19 cellular contexts compared by ENCODE assay signal in the genomic region with DNA sequence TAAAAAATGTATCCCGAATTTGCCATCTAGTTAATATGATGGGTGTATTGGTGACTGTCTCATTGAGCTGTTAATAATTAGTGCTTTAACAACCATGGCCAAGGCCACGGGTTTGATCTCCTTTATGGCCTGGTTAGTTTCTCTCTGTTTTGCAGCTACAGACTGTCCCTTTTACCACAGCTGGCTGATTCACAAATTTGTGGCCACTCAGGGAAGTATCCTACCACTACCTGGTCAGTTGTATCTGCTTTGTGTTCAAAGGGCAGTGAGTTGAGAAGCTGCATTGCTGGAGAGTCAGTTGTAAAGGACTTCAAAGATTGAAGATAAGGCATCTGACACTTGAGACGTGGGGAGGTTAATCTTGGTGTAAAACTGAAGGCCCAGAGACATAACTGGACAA.
"Had no signal": no experiment of that assay in that cellular context is flagged by ENCODE, and none has a peak within 500 bp of the region (broad histone marks: within the 10 kb centered on the region; RNA-seq: fewer than 3 reads in every experiment).

No MANE protein-coding gene starts in this region.

- H3K27ac Mint-ChIP-seq: naive thymus-derived CD8-positive, alpha-beta T cell; stimulated activated effector memory CD8-positive, alpha-beta T cell treated with anti-CD3 and anti-CD28 coated beads, Interleukin-12 subunit alpha, Interleukin-12 subunit beta, amount 100 ng/mL, for 72 hours; stimulated activated naive CD8-positive, alpha-beta T cell treated with anti-CD3 and anti-CD28 coated beads, Interleukin-15, amount 100 ng/mL, for 72 hours had no signal

- H3K9me3 ChIP-seq: heart right ventricle, ovary, testis, tibial nerve, upper lobe of right lung, vagina had no signal

- H3K27me3 Mint-ChIP-seq: stimulated activated naive CD8-positive, alpha-beta T cell treated with anti-CD3 and anti-CD28 coated beads, Interleukin-15, amount 100 ng/mL, for 72 hours had no signal

- DNase-seq: effector memory CD4-positive, alpha-beta T cell; heart right ventricle; kidney; left colon; mammary epithelial cell; naive thymus-derived CD8-positive, alpha-beta T cell; ovary; right cardiac atrium; stimulated activated CD4-positive, alpha-beta T cell treated with anti-CD3 and anti-CD28 coated beads, Interleukin-4, amount 100 ng/mL, for 1 hour; stimulated activated CD8-positive, alpha-beta memory T cell treated with anti-CD3 and anti-CD28 coated beads, Interleukin-4, amount 100 ng/mL, for 48 hours; stimulated activated naive CD8-positive, alpha-beta T cell treated with anti-CD3 and anti-CD28 coated beads, Interleukin-15, amount 100 ng/mL, for 72 hours; testis; upper lobe of right lung had no signal

- H3K9me3 Mint-ChIP-seq: naive thymus-derived CD8-positive, alpha-beta T cell; neural crest cell; stimulated activated effector memory CD8-positive, alpha-beta T cell treated with anti-CD3 and anti-CD28 coated beads, Interleukin-12 subunit alpha, Interleukin-12 subunit beta, amount 100 ng/mL, for 72 hours; stimulated activated naive CD8-positive, alpha-beta T cell treated with anti-CD3 and anti-CD28 coated beads, Interleukin-15, amount 100 ng/mL, for 72 hours had no signal

- ATAC-seq: esophagus mucosa; heart right ventricle; left colon; naive thymus-derived CD8-positive, alpha-beta T cell; right cardiac atrium; stimulated activated effector memory CD8-positive, alpha-beta T cell treated with anti-CD3 and anti-CD28 coated beads, Interleukin-12 subunit alpha, Interleukin-12 subunit beta, amount 100 ng/mL, for 72 hours; stimulated activated naive CD8-positive, alpha-beta T cell treated with anti-CD3 and anti-CD28 coated beads, Interleukin-15, amount 100 ng/mL, for 72 hours had no signal

- H3K4me1 Mint-ChIP-seq: naive thymus-derived CD8-positive, alpha-beta T cell; neural crest cell; stimulated activated effector memory CD8-positive, alpha-beta T cell treated with anti-CD3 and anti-CD28 coated beads, Interleukin-12 subunit alpha, Interleukin-12 subunit beta, amount 100 ng/mL, for 72 hours; stimulated activated naive CD8-positive, alpha-beta T cell treated with anti-CD3 and anti-CD28 coated beads, Interleukin-15, amount 100 ng/mL, for 72 hours had no signal

- H3K4me3 Mint-ChIP-seq: naive thymus-derived CD8-positive, alpha-beta T cell; neural crest cell; stimulated activated effector memory CD8-positive, alpha-beta T cell treated with anti-CD3 and anti-CD28 coated beads, Interleukin-12 subunit alpha, Interleukin-12 subunit beta, amount 100 ng/mL, for 72 hours; stimulated activated naive CD8-positive, alpha-beta T cell treated with anti-CD3 and anti-CD28 coated beads, Interleukin-15, amount 100 ng/mL, for 72 hours had no signal

- H3K4me1 ChIP-seq: heart right ventricle, testis, tibial nerve, upper lobe of right lung, vagina had no signal

- H3K36me3 ChIP-seq: heart right ventricle, ovary, tibial nerve, upper lobe of right lung, vagina had no signal

- H3K36me3 Mint-ChIP-seq: stimulated activated effector memory CD8-positive, alpha-beta T cell treated with anti-CD3 and anti-CD28 coated beads, Interleukin-12 subunit alpha, Interleukin-12 subunit beta, amount 100 ng/mL, for 72 hours had no signal

- H3K4me3 ChIP-seq: heart right ventricle, ovary, smooth muscle cell, testis, tibial nerve, upper lobe of right lung, vagina had no signal

- H3K27me3 ChIP-seq: heart right ventricle, ovary, testis, tibial nerve, upper lobe of right lung, vagina had no signal

- H3K4me2 ChIP-seq: smooth muscle cell had no signal

- H3K27ac ChIP-seq: heart right ventricle, ovary, testis, tibial nerve, upper lobe of right lung, vagina had no signal
